Comparison of ENCODE assay signal across 8 cellular contexts in genomic region chr6:33288942-33289783, GRCh38. TPM values are rescaled to one million over a fixed set of nuclear protein-coding genes. Genes with fewer than 3 reads are reported as not detected.
A peak's percentile ranks its signal among the peaks of the same experiment; 100 is the strongest.
DNase-seq lines count a peak whose midpoint lies in the region; ATAC-seq and TF ChIP-seq lines count a peak whose summit lies in the region.

Gene PFDN6 (plus strand): TSS chr6:33289601. CDS start chr6:33289857, 256 bp downstream.
Gene WDR46 (minus strand): TSS chr6:33289239. CDS start chr6:33289170, 69 bp downstream.

- peak within 1 kb of the TSS; percentile 84 for H3K4me3 Mint-ChIP-seq in activated T-helper 17 cell treated with anti-CD3 and anti-CD28 coated beads, Interleukin-2, amount 50 U/mL, for 72 hours
- H3K4me3 Mint-ChIP-seq in natural killer cell: peak within 1 kb of the TSS; percentile 99

- peaks cover 94% of the 10 kb centered on the region for H3K36me3 Mint-ChIP-seq in activated T-helper 17 cell treated with anti-CD3 and anti-CD28 coated beads, Interleukin-2, amount 50 U/mL, for 72 hours (ENCODE audit: low read depth)
- peaks cover 8% of the 10 kb centered on the region for H3K36me3 Mint-ChIP-seq in natural killer cell

- H3K4me3 ChIP-seq in fibroblast of pulmonary artery (replicated peaks; ENCODE audit: low read depth, low read length): peak within 1 kb of the TSS; percentile 80

- peak; percentile 98 for ATAC-seq in activated T-helper 17 cell treated with anti-CD3 and anti-CD28 coated beads, Interleukin-2, amount 50 U/mL, for 72 hours (replicated peaks)
- peak; percentile 95 to 96 (median 96) for ATAC-seq in natural killer cell

- peak; percentile 91 for DNase-seq in ELF-1 (ENCODE audit: low read depth, low spot score)
- DNase-seq in GOT3 (lab: John Stamatoyannopoulos, UW): peak; percentile 46
- DNase-seq in LHCN-M2 (ENCODE audit: low read depth): peak; percentile 88
- peak; percentile 87 for DNase-seq in RPMI8226
- peak; percentile 90 for DNase-seq in fibroblast of pulmonary artery (ENCODE audit: low read depth)
- peak; percentile 78 for DNase-seq in natural killer cell
- DNase-seq in stromal cell of bone marrow (ENCODE audit: low read depth): peak; percentile 87

- peak within 1 kb of the TSS; percentile 89 for H3K27ac Mint-ChIP-seq in activated T-helper 17 cell treated with anti-CD3 and anti-CD28 coated beads, Interleukin-2, amount 50 U/mL, for 72 hours
- peak within 1 kb of the TSS; percentile 92 to 94 for H3K27ac Mint-ChIP-seq in natural killer cell

- peaks cover 27% of the 10 kb centered on the region for H3K4me1 Mint-ChIP-seq in activated T-helper 17 cell treated with anti-CD3 and anti-CD28 coated beads, Interleukin-2, amount 50 U/mL, for 72 hours
- peaks cover 39 to 48% of the 10 kb centered on the region in 2 donors for H3K4me1 Mint-ChIP-seq in natural killer cell

- H3K9me3 Mint-ChIP-seq in activated T-helper 17 cell treated with anti-CD3 and anti-CD28 coated beads, Interleukin-2, amount 50 U/mL, for 72 hours: no peaks in the 10 kb centered on the region
- no peaks in the 10 kb centered on the region for H3K9me3 Mint-ChIP-seq in natural killer cell

- intact Hi-C loops in natural killer cell (cut with micrococcal nuclease): loop anchor here (1.0 kb wide), 4 partner anchors 10 to 34 kb away; partner anchors contain the start of genes B3GALT4 and RPS18

- TF ChIP-seq CTCF in fibroblast of pulmonary artery (IDR thresholded peaks at IDR 0.05; ENCODE audit: low read length, missing control alignments): no peak
- TF ChIP-seq CTCF in natural killer cell (IDR thresholded peaks at IDR 0.05): no peak

- no peaks in the 10 kb centered on the region for H3K27me3 Mint-ChIP-seq in activated T-helper 17 cell treated with anti-CD3 and anti-CD28 coated beads, Interleukin-2, amount 50 U/mL, for 72 hours
- H3K27me3 Mint-ChIP-seq in natural killer cell (ENCODE audit: low read depth in 2 of 2): no peaks in the 10 kb centered on the region

RNA-seq across cellular contexts. Expression of gene PFDN6, which starts in this region (rescaled TPM):
- total RNA-seq in LHCN-M2 (2014; rRNA removed) (67.6 and 82.1 TPM in 2 replicates), natural killer cell (10 to 100 TPM; 19.2 to 26.5 (median 22.7) TPM)
- 119 TPM for polyA plus RNA-seq in LHCN-M2 (2012)
- 10 to 100 TPM; 57.9 to 81.2 TPM for total RNA-seq in activated T-helper 17 cell treated with anti-CD3 and anti-CD28 coated beads, Interleukin-2, amount 50 U/mL, for 72 hours

RNA-seq across cellular contexts. Expression of gene WDR46, which starts in this region (rescaled TPM):
- 83.7 and 98.3 TPM in 2 replicates for total RNA-seq in LHCN-M2 (2014; rRNA removed)
- polyA plus RNA-seq in LHCN-M2 (2012): 58.3 TPM
- 10 to 100 TPM; 51.2 to 98.7 TPM for total RNA-seq in activated T-helper 17 cell treated with anti-CD3 and anti-CD28 coated beads, Interleukin-2, amount 50 U/mL, for 72 hours
- 10 to 100 TPM; 33.6 to 56.3 (median 47.0) TPM for total RNA-seq in natural killer cell

Comparison
In these comparisons a context has a peak if more than half of its experiments do, and no peak if none do; other contexts are left out.
1. Peak in every context shown above with its lines: DNase-seq, ATAC-seq and H3K4me3 ChIP-seq.